1 cellular context compared by ENCODE assay signal in the genomic region with DNA sequence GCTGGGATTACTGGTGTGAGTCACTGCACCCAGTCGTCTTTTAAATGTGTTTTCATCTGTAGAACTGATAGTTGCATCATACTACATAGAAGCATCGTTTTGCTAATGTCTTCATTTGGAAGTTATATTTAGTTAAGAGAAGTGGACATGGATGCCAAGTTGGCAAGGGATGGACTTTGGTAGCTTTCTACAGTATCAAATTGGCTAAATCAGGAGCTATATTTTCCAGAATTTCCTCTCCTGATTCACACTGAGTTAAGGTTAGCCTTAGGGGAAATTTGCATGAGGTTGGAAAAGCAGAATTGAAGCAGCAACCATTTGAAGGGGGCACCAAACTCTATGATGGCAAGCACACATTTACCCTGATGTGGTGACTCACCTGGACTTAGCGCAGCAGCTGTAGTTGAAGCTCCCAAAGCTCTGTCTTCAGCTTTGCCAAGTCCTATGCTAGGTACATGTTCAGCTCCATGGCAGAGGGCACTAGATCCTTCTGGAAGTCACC.
TF ChIP-seq lines count a peak whose summit lies in the region.

No MANE protein-coding gene starts in this region.

TF ChIP-seq in K562, 482 proteins besides CTCF, POLR2A, EP300 and RAD21 (continued from another document and continues in another):
- TF ChIP-seq, protein P1, sequence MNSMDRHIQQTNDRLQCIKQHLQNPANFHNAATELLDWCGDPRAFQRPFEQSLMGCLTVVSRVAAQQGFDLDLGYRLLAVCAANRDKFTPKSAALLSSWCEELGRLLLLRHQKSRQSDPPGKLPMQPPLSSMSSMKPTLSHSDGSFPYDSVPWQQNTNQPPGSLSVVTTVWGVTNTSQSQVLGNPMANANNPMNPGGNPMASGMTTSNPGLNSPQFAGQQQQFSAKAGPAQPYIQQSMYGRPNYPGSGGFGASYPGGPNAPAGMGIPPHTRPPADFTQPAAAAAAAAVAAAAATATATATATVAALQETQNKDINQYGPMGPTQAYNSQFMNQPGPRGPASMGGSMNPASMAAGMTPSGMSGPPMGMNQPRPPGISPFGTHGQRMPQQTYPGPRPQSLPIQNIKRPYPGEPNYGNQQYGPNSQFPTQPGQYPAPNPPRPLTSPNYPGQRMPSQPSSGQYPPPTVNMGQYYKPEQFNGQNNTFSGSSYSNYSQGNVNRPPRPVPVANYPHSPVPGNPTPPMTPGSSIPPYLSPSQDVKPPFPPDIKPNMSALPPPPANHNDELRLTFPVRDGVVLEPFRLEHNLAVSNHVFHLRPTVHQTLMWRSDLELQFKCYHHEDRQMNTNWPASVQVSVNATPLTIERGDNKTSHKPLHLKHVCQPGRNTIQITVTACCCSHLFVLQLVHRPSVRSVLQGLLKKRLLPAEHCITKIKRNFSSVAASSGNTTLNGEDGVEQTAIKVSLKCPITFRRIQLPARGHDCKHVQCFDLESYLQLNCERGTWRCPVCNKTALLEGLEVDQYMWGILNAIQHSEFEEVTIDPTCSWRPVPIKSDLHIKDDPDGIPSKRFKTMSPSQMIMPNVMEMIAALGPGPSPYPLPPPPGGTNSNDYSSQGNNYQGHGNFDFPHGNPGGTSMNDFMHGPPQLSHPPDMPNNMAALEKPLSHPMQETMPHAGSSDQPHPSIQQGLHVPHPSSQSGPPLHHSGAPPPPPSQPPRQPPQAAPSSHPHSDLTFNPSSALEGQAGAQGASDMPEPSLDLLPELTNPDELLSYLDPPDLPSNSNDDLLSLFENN (IDR thresholded peaks at IDR 0.05; ENCODE audit: low read depth in 2 of 2, low read length in 2 of 2) = no peak
- TF ChIP-seq CBFA2T3 (IDR thresholded peaks at IDR 0.05) (no peak), CEBPB (tag; IDR thresholded peaks at IDR 0.05) (peak; percentile 74), TGIF2 (CRISPR knock-in tag; IDR thresholded peaks at IDR 0.05) (no peak), PTTG1 (tag; IDR thresholded peaks at IDR 0.05; ENCODE audit: low read depth) (no peak), ZNF197 (CRISPR knock-in tag; IDR thresholded peaks at IDR 0.05; ENCODE audit: low read depth) (0 out of 2 replicates have a peak, but pooled peaks have one; percentile 19), NR2C2 (CRISPR knock-in tag; IDR thresholded peaks at IDR 0.05) (no peak), NR2C2 (tag; IDR thresholded peaks at IDR 0.05) (peak; percentile 25; the same call in 1 of the 2 replicates), KLF10 (CRISPR knock-in tag; IDR thresholded peaks at IDR 0.05) (no peak), ZNF584 (CRISPR knock-in tag; IDR thresholded peaks at IDR 0.05; ENCODE audit: low read depth) (peak; percentile 94), CHD2 (IDR thresholded peaks at IDR 0.05; ENCODE audit: low read depth, low read length) (no peak), MEF2D (tag; conservative IDR thresholded peaks at IDR 0.05; ENCODE audit: low read depth) (no peak), TEAD4 (IDR thresholded peaks at IDR 0.05; ENCODE audit: low read length) (no peak), TEAD4 (CRISPR knock-in tag; IDR thresholded peaks at IDR 0.05; ENCODE audit: borderline replicate concordance) (no peak), ZNF436 (CRISPR knock-in tag; IDR thresholded peaks at IDR 0.05) (no peak), MYBL2 (IDR thresholded peaks at IDR 0.05; ENCODE audit: low read depth) (no peak), MYBL2 (CRISPR knock-in tag; IDR thresholded peaks at IDR 0.05; ENCODE audit: borderline replicate concordance) (no peak), ZNF384 (IDR thresholded peaks at IDR 0.05; ENCODE audit: low read depth, low read length) (no peak), DIDO1 (tag; IDR thresholded peaks at IDR 0.05; ENCODE audit: low read depth) (0 out of 2 replicates have a peak, but pooled peaks have one; percentile 2), ZKSCAN1 (IDR thresholded peaks at IDR 0.05; ENCODE audit: low read depth, low read length) (no peak), DMBX1 (CRISPR knock-in tag; IDR thresholded peaks at IDR 0.05; ENCODE audit: borderline replicate concordance) (peak; percentile 79; the same call in 1 of the 2 replicates), ZNF79 (CRISPR knock-in tag; IDR thresholded peaks at IDR 0.05; ENCODE audit: low read depth) (no peak), MAFG (tag; conservative IDR thresholded peaks at IDR 0.05) (no peak), ILK (tag; IDR thresholded peaks at IDR 0.05; ENCODE audit: borderline replicate concordance, low read depth) (peak; percentile 56; the same call in 1 of the 2 replicates), ZBTB8A (IDR thresholded peaks at IDR 0.05; ENCODE audit: partially characterized antibody) (no peak), ZNF75A (CRISPR knock-in tag; IDR thresholded peaks at IDR 0.05) (no peak), CCNT2 (IDR thresholded peaks at IDR 0.05; ENCODE audit: borderline replicate concordance, extremely low read depth, insufficient read length, low read depth, low read length) (no peak), ETV1 (tag; conservative IDR thresholded peaks at IDR 0.05; ENCODE audit: low read depth) (no peak), ZFP1 (CRISPR knock-in tag; IDR thresholded peaks at IDR 0.05) (no peak), KLF6 (CRISPR knock-in tag; IDR thresholded peaks at IDR 0.05; ENCODE audit: borderline replicate concordance) (peak; percentile 30; the same call in 1 of the 2 replicates), NFXL1 (CRISPR knock-in tag; IDR thresholded peaks at IDR 0.05) (0 out of 2 replicates have a peak, but pooled peaks have one; percentile 62), EP400 (IDR thresholded peaks at IDR 0.05) (peak; percentile 19; the same call in 1 of the 2 replicates), XRCC3 (IDR thresholded peaks at IDR 0.05) (no peak), PHTF2 (CRISPR knock-in tag; IDR thresholded peaks at IDR 0.05) (no peak), ZNF24 (IDR thresholded peaks at IDR 0.05) (no peak), POLR2G (IDR thresholded peaks at IDR 0.05; ENCODE audit: low read depth, low read length) (no peak), POLR2H (tag; IDR thresholded peaks at IDR 0.05; ENCODE audit: low read depth) (no peak), SPI1 (IDR thresholded peaks at IDR 0.05; ENCODE audit: borderline replicate concordance, low read depth, low read length) (no peak), JUN (IDR thresholded peaks at IDR 0.05; ENCODE audit: borderline replicate concordance, low read depth, low read length) (peak; percentile 44; the same call in 1 of the 2 replicates), JUN (CRISPR knock-in tag; IDR thresholded peaks at IDR 0.05; ENCODE audit: borderline replicate concordance) (no peak), SMAD4 (CRISPR knock-in tag; conservative IDR thresholded peaks at IDR 0.05) (peak; percentile 55; the same call in 1 of the 2 replicates), E2F3 (CRISPR knock-in tag; IDR thresholded peaks at IDR 0.05) (no peak)
- TF ChIP-seq, protein P2, sequence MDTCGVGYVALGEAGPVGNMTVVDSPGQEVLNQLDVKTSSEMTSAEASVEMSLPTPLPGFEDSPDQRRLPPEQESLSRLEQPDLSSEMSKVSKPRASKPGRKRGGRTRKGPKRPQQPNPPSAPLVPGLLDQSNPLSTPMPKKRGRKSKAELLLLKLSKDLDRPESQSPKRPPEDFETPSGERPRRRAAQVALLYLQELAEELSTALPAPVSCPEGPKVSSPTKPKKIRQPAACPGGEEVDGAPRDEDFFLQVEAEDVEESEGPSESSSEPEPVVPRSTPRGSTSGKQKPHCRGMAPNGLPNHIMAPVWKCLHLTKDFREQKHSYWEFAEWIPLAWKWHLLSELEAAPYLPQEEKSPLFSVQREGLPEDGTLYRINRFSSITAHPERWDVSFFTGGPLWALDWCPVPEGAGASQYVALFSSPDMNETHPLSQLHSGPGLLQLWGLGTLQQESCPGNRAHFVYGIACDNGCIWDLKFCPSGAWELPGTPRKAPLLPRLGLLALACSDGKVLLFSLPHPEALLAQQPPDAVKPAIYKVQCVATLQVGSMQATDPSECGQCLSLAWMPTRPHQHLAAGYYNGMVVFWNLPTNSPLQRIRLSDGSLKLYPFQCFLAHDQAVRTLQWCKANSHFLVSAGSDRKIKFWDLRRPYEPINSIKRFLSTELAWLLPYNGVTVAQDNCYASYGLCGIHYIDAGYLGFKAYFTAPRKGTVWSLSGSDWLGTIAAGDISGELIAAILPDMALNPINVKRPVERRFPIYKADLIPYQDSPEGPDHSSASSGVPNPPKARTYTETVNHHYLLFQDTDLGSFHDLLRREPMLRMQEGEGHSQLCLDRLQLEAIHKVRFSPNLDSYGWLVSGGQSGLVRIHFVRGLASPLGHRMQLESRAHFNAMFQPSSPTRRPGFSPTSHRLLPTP (IDR thresholded peaks at IDR 0.05; ENCODE audit: borderline replicate concordance, extremely low read depth, insufficient read length) = no peak
- TF ChIP-seq, protein P3, sequence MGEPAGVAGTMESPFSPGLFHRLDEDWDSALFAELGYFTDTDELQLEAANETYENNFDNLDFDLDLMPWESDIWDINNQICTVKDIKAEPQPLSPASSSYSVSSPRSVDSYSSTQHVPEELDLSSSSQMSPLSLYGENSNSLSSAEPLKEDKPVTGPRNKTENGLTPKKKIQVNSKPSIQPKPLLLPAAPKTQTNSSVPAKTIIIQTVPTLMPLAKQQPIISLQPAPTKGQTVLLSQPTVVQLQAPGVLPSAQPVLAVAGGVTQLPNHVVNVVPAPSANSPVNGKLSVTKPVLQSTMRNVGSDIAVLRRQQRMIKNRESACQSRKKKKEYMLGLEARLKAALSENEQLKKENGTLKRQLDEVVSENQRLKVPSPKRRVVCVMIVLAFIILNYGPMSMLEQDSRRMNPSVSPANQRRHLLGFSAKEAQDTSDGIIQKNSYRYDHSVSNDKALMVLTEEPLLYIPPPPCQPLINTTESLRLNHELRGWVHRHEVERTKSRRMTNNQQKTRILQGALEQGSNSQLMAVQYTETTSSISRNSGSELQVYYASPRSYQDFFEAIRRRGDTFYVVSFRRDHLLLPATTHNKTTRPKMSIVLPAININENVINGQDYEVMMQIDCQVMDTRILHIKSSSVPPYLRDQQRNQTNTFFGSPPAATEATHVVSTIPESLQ (CRISPR knock-in tag; IDR thresholded peaks at IDR 0.05) = no peak
- TF ChIP-seq, protein P4, sequence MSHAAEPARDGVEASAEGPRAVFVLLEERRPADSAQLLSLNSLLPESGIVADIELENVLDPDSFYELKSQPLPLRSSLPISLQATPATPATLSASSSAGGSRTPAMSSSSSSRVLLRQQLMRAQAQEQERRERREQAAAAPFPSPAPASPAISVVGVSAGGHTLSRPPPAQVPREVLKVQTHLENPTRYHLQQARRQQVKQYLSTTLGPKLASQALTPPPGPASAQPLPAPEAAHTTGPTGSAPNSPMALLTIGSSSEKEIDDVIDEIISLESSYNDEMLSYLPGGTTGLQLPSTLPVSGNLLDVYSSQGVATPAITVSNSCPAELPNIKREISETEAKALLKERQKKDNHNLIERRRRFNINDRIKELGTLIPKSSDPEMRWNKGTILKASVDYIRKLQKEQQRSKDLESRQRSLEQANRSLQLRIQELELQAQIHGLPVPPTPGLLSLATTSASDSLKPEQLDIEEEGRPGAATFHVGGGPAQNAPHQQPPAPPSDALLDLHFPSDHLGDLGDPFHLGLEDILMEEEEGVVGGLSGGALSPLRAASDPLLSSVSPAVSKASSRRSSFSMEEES (CRISPR knock-in tag; IDR thresholded peaks at IDR 0.05) = no peak
- TF ChIP-seq, protein P5, sequence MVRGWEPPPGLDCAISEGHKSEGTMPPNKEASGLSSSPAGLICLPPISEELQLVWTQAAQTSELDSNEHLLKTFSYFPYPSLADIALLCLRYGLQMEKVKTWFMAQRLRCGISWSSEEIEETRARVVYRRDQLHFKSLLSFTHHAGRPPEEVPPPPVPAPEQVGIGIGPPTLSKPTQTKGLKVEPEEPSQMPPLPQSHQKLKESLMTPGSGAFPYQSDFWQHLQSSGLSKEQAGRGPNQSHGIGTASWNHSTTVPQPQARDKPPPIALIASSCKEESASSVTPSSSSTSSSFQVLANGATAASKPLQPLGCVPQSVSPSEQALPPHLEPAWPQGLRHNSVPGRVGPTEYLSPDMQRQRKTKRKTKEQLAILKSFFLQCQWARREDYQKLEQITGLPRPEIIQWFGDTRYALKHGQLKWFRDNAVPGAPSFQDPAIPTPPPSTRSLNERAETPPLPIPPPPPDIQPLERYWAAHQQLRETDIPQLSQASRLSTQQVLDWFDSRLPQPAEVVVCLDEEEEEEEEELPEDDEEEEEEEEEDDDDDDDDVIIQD (CRISPR knock-in tag; IDR thresholded peaks at IDR 0.05) = no peak
- TF ChIP-seq, protein P6, sequence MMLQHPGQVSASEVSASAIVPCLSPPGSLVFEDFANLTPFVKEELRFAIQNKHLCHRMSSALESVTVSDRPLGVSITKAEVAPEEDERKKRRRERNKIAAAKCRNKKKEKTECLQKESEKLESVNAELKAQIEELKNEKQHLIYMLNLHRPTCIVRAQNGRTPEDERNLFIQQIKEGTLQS (IDR thresholded peaks at IDR 0.05) = peak; percentile 88
- TF ChIP-seq, protein P6 (CRISPR knock-in tag; conservative IDR thresholded peaks at IDR 0.05) = no peak
- TF ChIP-seq, protein P7, sequence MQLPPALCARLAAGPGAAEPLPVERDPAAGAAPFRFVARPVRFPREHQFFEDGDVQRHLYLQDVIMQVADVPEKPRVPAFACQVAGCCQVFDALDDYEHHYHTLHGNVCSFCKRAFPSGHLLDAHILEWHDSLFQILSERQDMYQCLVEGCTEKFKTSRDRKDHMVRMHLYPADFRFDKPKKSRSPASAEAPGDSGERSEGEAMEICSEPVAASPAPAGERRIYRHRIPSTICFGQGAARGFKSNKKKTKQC (CRISPR knock-in tag; IDR thresholded peaks at IDR 0.05) = no peak
- TF ChIP-seq, protein P8, sequence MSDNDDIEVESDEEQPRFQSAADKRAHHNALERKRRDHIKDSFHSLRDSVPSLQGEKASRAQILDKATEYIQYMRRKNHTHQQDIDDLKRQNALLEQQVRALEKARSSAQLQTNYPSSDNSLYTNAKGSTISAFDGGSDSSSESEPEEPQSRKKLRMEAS (CRISPR knock-in tag; IDR thresholded peaks at IDR 0.05) = no peak
- TF ChIP-seq, protein P9, sequence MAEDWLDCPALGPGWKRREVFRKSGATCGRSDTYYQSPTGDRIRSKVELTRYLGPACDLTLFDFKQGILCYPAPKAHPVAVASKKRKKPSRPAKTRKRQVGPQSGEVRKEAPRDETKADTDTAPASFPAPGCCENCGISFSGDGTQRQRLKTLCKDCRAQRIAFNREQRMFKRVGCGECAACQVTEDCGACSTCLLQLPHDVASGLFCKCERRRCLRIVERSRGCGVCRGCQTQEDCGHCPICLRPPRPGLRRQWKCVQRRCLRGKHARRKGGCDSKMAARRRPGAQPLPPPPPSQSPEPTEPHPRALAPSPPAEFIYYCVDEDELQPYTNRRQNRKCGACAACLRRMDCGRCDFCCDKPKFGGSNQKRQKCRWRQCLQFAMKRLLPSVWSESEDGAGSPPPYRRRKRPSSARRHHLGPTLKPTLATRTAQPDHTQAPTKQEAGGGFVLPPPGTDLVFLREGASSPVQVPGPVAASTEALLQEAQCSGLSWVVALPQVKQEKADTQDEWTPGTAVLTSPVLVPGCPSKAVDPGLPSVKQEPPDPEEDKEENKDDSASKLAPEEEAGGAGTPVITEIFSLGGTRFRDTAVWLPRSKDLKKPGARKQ (CRISPR knock-in tag; IDR thresholded peaks at IDR 0.05) = no peak
- TF ChIP-seq, protein P10, sequence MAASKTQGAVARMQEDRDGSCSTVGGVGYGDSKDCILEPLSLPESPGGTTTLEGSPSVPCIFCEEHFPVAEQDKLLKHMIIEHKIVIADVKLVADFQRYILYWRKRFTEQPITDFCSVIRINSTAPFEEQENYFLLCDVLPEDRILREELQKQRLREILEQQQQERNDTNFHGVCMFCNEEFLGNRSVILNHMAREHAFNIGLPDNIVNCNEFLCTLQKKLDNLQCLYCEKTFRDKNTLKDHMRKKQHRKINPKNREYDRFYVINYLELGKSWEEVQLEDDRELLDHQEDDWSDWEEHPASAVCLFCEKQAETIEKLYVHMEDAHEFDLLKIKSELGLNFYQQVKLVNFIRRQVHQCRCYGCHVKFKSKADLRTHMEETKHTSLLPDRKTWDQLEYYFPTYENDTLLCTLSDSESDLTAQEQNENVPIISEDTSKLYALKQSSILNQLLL (CRISPR knock-in tag; IDR thresholded peaks at IDR 0.05; ENCODE audit: borderline replicate concordance) = no peak
